8 cellular contexts compared by ENCODE assay signal in genomic region chr11:18243783-18244362, GRCh38. TPM values are rescaled to one million over a fixed set of nuclear protein-coding genes. Genes with fewer than 3 reads are reported as not detected.
A peak's percentile ranks its signal among the peaks of the same experiment; 100 is the strongest.
DNase-seq lines count a peak whose midpoint lies in the region; ATAC-seq and TF ChIP-seq lines count a peak whose summit lies in the region.

No MANE protein-coding gene starts in this region.

- H3K4me3 Mint-ChIP-seq in effector memory CD8-positive, alpha-beta T cell: no peak overlapping the region
- H3K4me3 Mint-ChIP-seq in natural killer cell treated with Interleukin-12 subunit alpha and Interleukin-12 subunit beta and Interleukin-15 and Interleukin-18, amount 100 ng/mL, for 72 hours: no peak overlapping the region

- H3K9me3 Mint-ChIP-seq in effector memory CD8-positive, alpha-beta T cell: no peaks in the 10 kb centered on the region
- no peaks in the 10 kb centered on the region for H3K9me3 Mint-ChIP-seq in natural killer cell treated with Interleukin-12 subunit alpha and Interleukin-12 subunit beta and Interleukin-15 and Interleukin-18, amount 100 ng/mL, for 72 hours

- H3K27me3 ChIP-seq in transverse colon: peaks cover 10% of the 10 kb centered on the region

- TF ChIP-seq POLR2A in transverse colon (IDR thresholded peaks at IDR 0.05): no peak

- intact Hi-C loops in transverse colon (cut with DNase I; ENCODE audit: low total_unique reads): no loop called here

- peak; percentile 64 to 82 (median 78) for TF ChIP-seq CTCF in transverse colon (IDR thresholded peaks at IDR 0.05)

- H3K27ac Mint-ChIP-seq in effector memory CD8-positive, alpha-beta T cell: peak overlapping the region; percentile 84 to 96
- no peak overlapping the region for H3K27ac Mint-ChIP-seq in natural killer cell treated with Interleukin-12 subunit alpha and Interleukin-12 subunit beta and Interleukin-15 and Interleukin-18, amount 100 ng/mL, for 72 hours

- WGBS in transverse colon (ENCODE audit: low coverage in 1 of 2), 2 donors: 0% methylated on average over 1 of the region's 1 CpG; no CpG with 5 or more reads in 1 of the 2 donors

- no peaks in the 10 kb centered on the region for H3K36me3 ChIP-seq in transverse colon

- TF ChIP-seq EP300 in transverse colon (IDR thresholded peaks at IDR 0.05; ENCODE audit: low read depth): no peak

- no peaks in the 10 kb centered on the region for H3K9me3 ChIP-seq in transverse colon

- peaks cover 19 to 24% of the 10 kb centered on the region in 2 donors for H3K27me3 Mint-ChIP-seq in effector memory CD8-positive, alpha-beta T cell
- H3K27me3 Mint-ChIP-seq in natural killer cell treated with Interleukin-12 subunit alpha and Interleukin-12 subunit beta and Interleukin-15 and Interleukin-18, amount 100 ng/mL, for 72 hours: peaks cover 14 to 34% of the 10 kb centered on the region in 2 donors

- ATAC-seq in GM18909 (IDR thresholded peaks at IDR 0.05; ENCODE audit: poor library complexity, unreplicated experiment): peak; percentile 31
- peak; percentile 56 for ATAC-seq in effector memory CD8-positive, alpha-beta T cell (replicated peaks)
- ATAC-seq in natural killer cell treated with Interleukin-12 subunit alpha and Interleukin-12 subunit beta and Interleukin-15 and Interleukin-18, amount 100 ng/mL, for 72 hours: peak; percentile 29 to 61

- DNase-seq in Ammon's horn (ENCODE audit: low spot score) (peak; percentile 33), NCI-H460 (ENCODE audit: extremely low read depth, low read depth) (peak; percentile 46), transverse colon (peak; percentile 70), 8988T (no peak)
- DNase-seq in activated CD4-positive, alpha-beta T cell treated with anti-CD3 and anti-CD28 coated beads, Interleukin-2, amount 50 U/mL, for 1 hour: peak; percentile 47
- peak; percentile 69 to 74 (median 73) for DNase-seq in effector memory CD8-positive, alpha-beta T cell
- DNase-seq in natural killer cell treated with Interleukin-12 subunit alpha and Interleukin-12 subunit beta and Interleukin-15 and Interleukin-18, amount 100 ng/mL, for 72 hours (ENCODE audit: low spot score): peak; percentile 69

- H3K4me1 ChIP-seq in transverse colon: peaks cover 0 to 3% (median 0%) of the 10 kb centered on the region in 4 donors

- H3K36me3 Mint-ChIP-seq in effector memory CD8-positive, alpha-beta T cell (ENCODE audit: insufficient read depth): peaks cover 6% of the 10 kb centered on the region
- H3K36me3 Mint-ChIP-seq in natural killer cell treated with Interleukin-12 subunit alpha and Interleukin-12 subunit beta and Interleukin-15 and Interleukin-18, amount 100 ng/mL, for 72 hours: no peaks in the 10 kb centered on the region

- in situ Hi-C loops in transverse colon (cut with MboI; ENCODE audit: low pct_ligation_motif_present in 1 of 4, low pct_unique_long_range_greater_than_20kb in 1 of 4, low sequenced_read_pairs in 3 of 4): no loop called here

- peaks cover 12 to 18% of the 10 kb centered on the region in 2 donors for H3K4me1 Mint-ChIP-seq in effector memory CD8-positive, alpha-beta T cell (ENCODE audit: low read depth in 2 of 2)
- peaks cover 2 to 19% of the 10 kb centered on the region in 2 donors for H3K4me1 Mint-ChIP-seq in natural killer cell treated with Interleukin-12 subunit alpha and Interleukin-12 subunit beta and Interleukin-15 and Interleukin-18, amount 100 ng/mL, for 72 hours (ENCODE audit: low read depth in 2 of 2)

- H3K27ac ChIP-seq in transverse colon: no peak overlapping the region

- no peak overlapping the region for H3K4me3 ChIP-seq in transverse colon

RNA-seq across cellular contexts. Expression of gene SAA2, which starts 4.6 kb away (rescaled TPM):
- not detected in 2 replicates for total RNA-seq in NCI-H460 (2014; rRNA removed; shearing (Covaris generic))
- polyA plus RNA-seq in NCI-H460 (2014; cell fraction: nucleus; rRNA removed): not detected in 2 replicates
- total RNA-seq in natural killer cell treated with Interleukin-12 subunit alpha and Interleukin-12 subunit beta and Interleukin-15 and Interleukin-18, amount 100 ng/mL, for 72 hours: not detected
- 1 to 10 TPM in 2 of 4 donors, not detected in 2; 1.1 to 4.4 TPM for total RNA-seq in transverse colon

RNA-seq across cellular contexts. Expression of gene SAA4, which starts 7.3 kb away (rescaled TPM):
- not detected in 2 replicates for total RNA-seq in NCI-H460 (2014; rRNA removed; shearing (Covaris generic))
- 0.72 TPM in 1 of 2 replicates, not detected in the other for polyA plus RNA-seq in NCI-H460 (2014; cell fraction: nucleus; rRNA removed)
- not detected for total RNA-seq in natural killer cell treated with Interleukin-12 subunit alpha and Interleukin-12 subunit beta and Interleukin-15 and Interleukin-18, amount 100 ng/mL, for 72 hours
- total RNA-seq in transverse colon: not detected

RNA-seq across cellular contexts. Expression of gene SAA1, which starts 22.2 kb away (rescaled TPM):
- total RNA-seq in NCI-H460 (2014; rRNA removed; shearing (Covaris generic)): not detected in 2 replicates
- polyA plus RNA-seq in NCI-H460 (2014; cell fraction: nucleus; rRNA removed): not detected in 2 replicates
- not detected for total RNA-seq in natural killer cell treated with Interleukin-12 subunit alpha and Interleukin-12 subunit beta and Interleukin-15 and Interleukin-18, amount 100 ng/mL, for 72 hours
- total RNA-seq in transverse colon: 10 to 100 TPM in 2 of 4 donors, 1 to 10 TPM in 1, not detected in 1; 6.0 to 38.9 (median 17.1) TPM

Comparison
In these comparisons a context has a peak if more than half of its experiments do, and no peak if none do; other contexts are left out.
1. H3K27ac Mint-ChIP-seq: peak in effector memory CD8-positive, alpha-beta T cell (2 of 2); none in natural killer cell treated with Interleukin-12 subunit alpha and Interleukin-12 subunit beta and Interleukin-15 and Interleukin-18, amount 100 ng/mL, for 72 hours (0 of 2).
2. Peak in every context shown above with its lines, with median percentiles within 50 percentile points of each other: ATAC-seq.